8 cellular contexts compared by ENCODE assay signal in the genomic region with DNA sequence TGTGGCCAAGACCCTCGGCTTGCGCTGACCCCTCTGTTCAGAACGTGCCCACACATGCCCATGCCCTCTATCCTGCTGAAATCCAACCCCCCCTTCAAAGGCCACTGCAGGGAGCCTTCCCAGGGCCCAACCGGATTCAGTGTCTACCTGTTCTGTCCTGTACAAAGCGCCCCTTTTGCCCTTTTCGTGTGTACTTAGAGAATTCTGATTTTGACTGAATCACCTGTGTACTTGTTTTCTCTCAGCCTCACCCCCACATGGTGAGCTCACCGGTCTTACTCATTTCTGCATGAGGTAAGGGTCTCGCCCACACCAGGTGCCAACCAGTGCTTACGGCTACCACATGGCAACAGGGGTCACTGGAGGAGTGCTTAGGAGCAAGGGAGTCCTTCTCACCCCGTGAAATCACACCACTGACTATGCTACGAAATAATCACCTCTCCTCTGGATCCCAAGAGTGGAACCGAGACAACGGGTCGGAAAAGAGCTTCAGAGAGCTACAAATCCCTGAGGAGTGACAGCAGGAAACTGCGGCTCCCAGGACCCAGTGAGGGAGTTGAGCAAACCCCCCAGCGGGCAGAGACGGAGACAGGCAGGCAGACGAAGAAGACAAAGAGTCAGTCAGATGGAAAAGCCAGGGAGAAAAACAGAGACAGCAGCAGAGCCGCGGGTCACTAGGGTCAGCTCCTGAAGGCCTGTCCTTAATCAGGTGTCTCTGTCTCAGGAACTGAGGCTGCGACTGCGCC. TPM values are rescaled to one million over a fixed set of nuclear protein-coding genes. Genes with fewer than 3 reads are reported as not detected.
DNase-seq lines count a peak whose midpoint lies in the region; TF ChIP-seq lines count a peak whose summit lies in the region.

No MANE protein-coding gene starts in this region.

- peak overlapping the region; percentile 10 for H3K4me3 ChIP-seq in NT2/D1 (ENCODE audit: insufficient read length, low read depth)
- peak overlapping the region; percentile 14 to 27 (median 24) for H3K4me3 ChIP-seq in breast epithelium
- H3K4me3 ChIP-seq in testis = peak overlapping the region in 1 of 2 donors; percentile 25

- no peak for TF ChIP-seq POLR2A in breast epithelium (IDR thresholded peaks at IDR 0.05)
- no peak for TF ChIP-seq POLR2A in testis (IDR thresholded peaks at IDR 0.05)

- H3K36me3 ChIP-seq in NT2/D1 (ENCODE audit: insufficient read depth, insufficient read length, low read length) (no peaks in the 10 kb centered on the region), breast epithelium (no peaks in the 10 kb centered on the region), testis (ENCODE audit: low read depth, missing control alignments) (no peaks in the 10 kb centered on the region)

- 64 to 69% methylated on average over 22 of the region's 22 CpGs for WGBS in testis, 2 donors

- peak overlapping the region; percentile 97 for H3K27ac Mint-ChIP-seq in neural crest cell (ENCODE audit: unreplicated experiment)

- TF ChIP-seq CTCF in breast epithelium (IDR thresholded peaks at IDR 0.05) (no peak), neural crest cell (conservative IDR thresholded peaks at IDR 0.05) (no peak), testis (IDR thresholded peaks at IDR 0.05) (no peak)

- no peaks in the 10 kb centered on the region for H3K36me3 Mint-ChIP-seq in neural crest cell (ENCODE audit: low read depth)

- H3K9ac ChIP-seq in NT2/D1 (ENCODE audit: insufficient read length, low read depth) = peak overlapping the region; percentile 72

- no peaks in the 10 kb centered on the region for H3K27me3 ChIP-seq in NT2/D1 (ENCODE audit: insufficient read depth, insufficient read length)
- H3K27me3 ChIP-seq in breast epithelium = no peaks in the 10 kb centered on the region
- H3K27me3 ChIP-seq in testis = no peaks in the 10 kb centered on the region

- no peaks in the 10 kb centered on the region for H3K9me3 Mint-ChIP-seq in neural crest cell

- H3K4me3 Mint-ChIP-seq in neural crest cell = peak overlapping the region; percentile 71

- H3K27ac ChIP-seq in breast epithelium (peak overlapping the region; percentile 99), testis (peak overlapping the region in 1 of 2 donors; percentile 8)

- H3K4me1 ChIP-seq in NT2/D1 (ENCODE audit: insufficient read depth, insufficient read length) (peaks cover 33% of the 10 kb centered on the region), breast epithelium (peaks cover 11 to 25% of the 10 kb centered on the region in 2 donors), testis (peaks cover 26% of the 10 kb centered on the region)

- DNase-seq in DMS153 (lab: John Stamatoyannopoulos, UW) (peak; percentile 36), NT2/D1 (ENCODE audit: low read depth, low spot score) (no peak), breast epithelium (ENCODE audit: low spot score in 2 of 2) (no peak), neural crest cell (ENCODE audit: low read depth, low spot score) (no peak), NCI-H1105 treated with DMSO at 0.1 percent for 48 hours (lab: John Stamatoyannopoulos, UW) (no peak), testis (no peak), NCI-H2196 treated with DMSO at 0.1 percent for 48 hours (lab: John Stamatoyannopoulos, UW; ENCODE audit: unreplicated experiment) (no peak)
- DNase-seq in central memory CD4-positive, alpha-beta T cell = no peak

- no peaks in the 10 kb centered on the region for H3K9me3 ChIP-seq in NT2/D1 (ENCODE audit: insufficient read depth, low read length)
- no peaks in the 10 kb centered on the region for H3K9me3 ChIP-seq in breast epithelium
- H3K9me3 ChIP-seq in testis = no peaks in the 10 kb centered on the region

- no peaks in the 10 kb centered on the region for H3K27me3 Mint-ChIP-seq in neural crest cell (ENCODE audit: low read depth)

- intact Hi-C loops in breast epithelium (cut with DNase I; ENCODE audit: low total_unique reads) (no loop called here), testis (cut with DNase I; ENCODE audit: low total_unique reads) (loop anchor here (5.0 kb wide), 1 partner anchor 35 kb away; no protein-coding TSS in a partner anchor)

- H3K4me1 Mint-ChIP-seq in neural crest cell = peaks cover 50% of the 10 kb centered on the region

RNA-seq across cellular contexts. Expression of gene S100A2, which starts 2.1 kb away (rescaled TPM):
- 1 to 10 TPM in 1 of 3 donors, under 1 TPM in 1, not detected in 1; 0.33 to 5.4 TPM for total RNA-seq in breast epithelium
- not detected in 2 replicates for total RNA-seq in neural crest cell
- 1 to 10 TPM; 1.9 to 9.6 TPM for total RNA-seq in testis
- 1.9 TPM for polyA plus RNA-seq in testis (ENCODE audit: insufficient read depth, low read depth, low replicate concordance)

RNA-seq across cellular contexts. Expression of gene S100A3, which starts 18.7 kb away (rescaled TPM):
- 1 to 10 TPM in 2 of 3 donors, under 1 TPM in 1; 0.44 to 2.6 (median 2.2) TPM for total RNA-seq in breast epithelium
- not detected in 2 replicates for total RNA-seq in neural crest cell
- not detected for total RNA-seq in testis
- polyA plus RNA-seq in testis (ENCODE audit: insufficient read depth, low read depth, low replicate concordance) = 0.67 TPM

RNA-seq across cellular contexts. Expression of gene S100A4, which starts 22.2 kb away (rescaled TPM):
- total RNA-seq in breast epithelium = 1,000 to 10,000 TPM in 1 of 3 donors, 100 to 1,000 TPM in 2; 177 to 1,015 (median 198) TPM
- total RNA-seq in neural crest cell = 10.3 and 11.7 TPM in 2 replicates
- total RNA-seq in testis = 10 to 100 TPM; 15.8 to 23.8 TPM
- polyA plus RNA-seq in testis (ENCODE audit: insufficient read depth, low read depth, low replicate concordance) = 146 TPM

RNA-seq across cellular contexts. Expression of gene S100A5, which starts 27.1 kb away (rescaled TPM):
- not detected for total RNA-seq in breast epithelium
- not detected in 2 replicates for total RNA-seq in neural crest cell
- 1 to 10 TPM in 1 of 2 donors, not detected in 1; 1.3 TPM for total RNA-seq in testis
- not detected for polyA plus RNA-seq in testis (ENCODE audit: insufficient read depth, low read depth, low replicate concordance)

RNA-seq across cellular contexts. Expression of gene S100A6, which starts 32.0 kb away (rescaled TPM):
- total RNA-seq in breast epithelium = 100 to 1,000 TPM; 351 to 861 (median 423) TPM
- total RNA-seq in neural crest cell = not detected in 2 replicates
- 10 to 100 TPM; 30.9 to 57.4 TPM for total RNA-seq in testis
- polyA plus RNA-seq in testis (ENCODE audit: insufficient read depth, low read depth, low replicate concordance) = 372 TPM

Comparison
In these comparisons a context has a peak if more than half of its experiments do, and no peak if none do; other contexts are left out.
1. RNA of gene S100A4, which starts 22.2 kb away (total RNA-seq): 177 to 1,015 TPM in breast epithelium; 15.8 to 23.8 TPM in testis and 10.3 to 11.7 TPM in neural crest cell; every median in the first group is over 4 times any median in the second.